1 cellular context compared by ENCODE assay signal in genomic region chr5:98977723-98978122, GRCh38.
TF ChIP-seq lines count a peak whose summit lies in the region.

No MANE protein-coding gene starts in this region.

TF ChIP-seq in H1, 55 proteins besides CTCF, POLR2A, EP300 and RAD21 (continued from another document):
- TF ChIP-seq HDAC2 (IDR thresholded peaks at IDR 0.05; ENCODE audit: borderline replicate concordance in 1 of 2, low read depth in 2 of 2, low read length in 2 of 2) (no peak), ATF3 (IDR thresholded peaks at IDR 0.05; ENCODE audit: insufficient read depth, low read depth, low read length) (no peak), EGR1 (IDR thresholded peaks at IDR 0.05; ENCODE audit: borderline replicate concordance, low read depth, low read length) (no peak), RNF2 (IDR thresholded peaks at IDR 0.05; ENCODE audit: borderline replicate concordance, low read depth, low read length, missing control alignments, poor library complexity, severe bottlenecking) (no peak), BACH1 (IDR thresholded peaks at IDR 0.05; ENCODE audit: low read length) (no peak), YY1 (IDR thresholded peaks at IDR 0.05; ENCODE audit: low read depth, low read length) (no peak), SP4 (IDR thresholded peaks at IDR 0.05; ENCODE audit: low read length) (no peak), NANOG (IDR thresholded peaks at IDR 0.05; ENCODE audit: insufficient read depth, low read depth, low read length, poor library complexity, severe bottlenecking) (no peak), MAX (IDR thresholded peaks at IDR 0.05) (no peak), KDM5A (IDR thresholded peaks at IDR 0.05; ENCODE audit: low read length) (no peak), CREB1 (IDR thresholded peaks at IDR 0.05) (no peak), HDAC6 (IDR thresholded peaks at IDR 0.05; ENCODE audit: low read depth, low read length) (no peak), TAF7 (optimal IDR thresholded peaks at IDR 0.05; ENCODE audit: borderline replicate concordance, low read depth, low read length) (no peak), SAP30 (IDR thresholded peaks at IDR 0.05; ENCODE audit: insufficient read depth, insufficient replicate concordance, low read length) (no peak)
- TF ChIP-seq, protein P1, sequence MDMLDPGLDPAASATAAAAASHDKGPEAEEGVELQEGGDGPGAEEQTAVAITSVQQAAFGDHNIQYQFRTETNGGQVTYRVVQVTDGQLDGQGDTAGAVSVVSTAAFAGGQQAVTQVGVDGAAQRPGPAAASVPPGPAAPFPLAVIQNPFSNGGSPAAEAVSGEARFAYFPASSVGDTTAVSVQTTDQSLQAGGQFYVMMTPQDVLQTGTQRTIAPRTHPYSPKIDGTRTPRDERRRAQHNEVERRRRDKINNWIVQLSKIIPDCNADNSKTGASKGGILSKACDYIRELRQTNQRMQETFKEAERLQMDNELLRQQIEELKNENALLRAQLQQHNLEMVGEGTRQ (IDR thresholded peaks at IDR 0.05; ENCODE audit: low read length) = no peak
- TF ChIP-seq, protein P2, sequence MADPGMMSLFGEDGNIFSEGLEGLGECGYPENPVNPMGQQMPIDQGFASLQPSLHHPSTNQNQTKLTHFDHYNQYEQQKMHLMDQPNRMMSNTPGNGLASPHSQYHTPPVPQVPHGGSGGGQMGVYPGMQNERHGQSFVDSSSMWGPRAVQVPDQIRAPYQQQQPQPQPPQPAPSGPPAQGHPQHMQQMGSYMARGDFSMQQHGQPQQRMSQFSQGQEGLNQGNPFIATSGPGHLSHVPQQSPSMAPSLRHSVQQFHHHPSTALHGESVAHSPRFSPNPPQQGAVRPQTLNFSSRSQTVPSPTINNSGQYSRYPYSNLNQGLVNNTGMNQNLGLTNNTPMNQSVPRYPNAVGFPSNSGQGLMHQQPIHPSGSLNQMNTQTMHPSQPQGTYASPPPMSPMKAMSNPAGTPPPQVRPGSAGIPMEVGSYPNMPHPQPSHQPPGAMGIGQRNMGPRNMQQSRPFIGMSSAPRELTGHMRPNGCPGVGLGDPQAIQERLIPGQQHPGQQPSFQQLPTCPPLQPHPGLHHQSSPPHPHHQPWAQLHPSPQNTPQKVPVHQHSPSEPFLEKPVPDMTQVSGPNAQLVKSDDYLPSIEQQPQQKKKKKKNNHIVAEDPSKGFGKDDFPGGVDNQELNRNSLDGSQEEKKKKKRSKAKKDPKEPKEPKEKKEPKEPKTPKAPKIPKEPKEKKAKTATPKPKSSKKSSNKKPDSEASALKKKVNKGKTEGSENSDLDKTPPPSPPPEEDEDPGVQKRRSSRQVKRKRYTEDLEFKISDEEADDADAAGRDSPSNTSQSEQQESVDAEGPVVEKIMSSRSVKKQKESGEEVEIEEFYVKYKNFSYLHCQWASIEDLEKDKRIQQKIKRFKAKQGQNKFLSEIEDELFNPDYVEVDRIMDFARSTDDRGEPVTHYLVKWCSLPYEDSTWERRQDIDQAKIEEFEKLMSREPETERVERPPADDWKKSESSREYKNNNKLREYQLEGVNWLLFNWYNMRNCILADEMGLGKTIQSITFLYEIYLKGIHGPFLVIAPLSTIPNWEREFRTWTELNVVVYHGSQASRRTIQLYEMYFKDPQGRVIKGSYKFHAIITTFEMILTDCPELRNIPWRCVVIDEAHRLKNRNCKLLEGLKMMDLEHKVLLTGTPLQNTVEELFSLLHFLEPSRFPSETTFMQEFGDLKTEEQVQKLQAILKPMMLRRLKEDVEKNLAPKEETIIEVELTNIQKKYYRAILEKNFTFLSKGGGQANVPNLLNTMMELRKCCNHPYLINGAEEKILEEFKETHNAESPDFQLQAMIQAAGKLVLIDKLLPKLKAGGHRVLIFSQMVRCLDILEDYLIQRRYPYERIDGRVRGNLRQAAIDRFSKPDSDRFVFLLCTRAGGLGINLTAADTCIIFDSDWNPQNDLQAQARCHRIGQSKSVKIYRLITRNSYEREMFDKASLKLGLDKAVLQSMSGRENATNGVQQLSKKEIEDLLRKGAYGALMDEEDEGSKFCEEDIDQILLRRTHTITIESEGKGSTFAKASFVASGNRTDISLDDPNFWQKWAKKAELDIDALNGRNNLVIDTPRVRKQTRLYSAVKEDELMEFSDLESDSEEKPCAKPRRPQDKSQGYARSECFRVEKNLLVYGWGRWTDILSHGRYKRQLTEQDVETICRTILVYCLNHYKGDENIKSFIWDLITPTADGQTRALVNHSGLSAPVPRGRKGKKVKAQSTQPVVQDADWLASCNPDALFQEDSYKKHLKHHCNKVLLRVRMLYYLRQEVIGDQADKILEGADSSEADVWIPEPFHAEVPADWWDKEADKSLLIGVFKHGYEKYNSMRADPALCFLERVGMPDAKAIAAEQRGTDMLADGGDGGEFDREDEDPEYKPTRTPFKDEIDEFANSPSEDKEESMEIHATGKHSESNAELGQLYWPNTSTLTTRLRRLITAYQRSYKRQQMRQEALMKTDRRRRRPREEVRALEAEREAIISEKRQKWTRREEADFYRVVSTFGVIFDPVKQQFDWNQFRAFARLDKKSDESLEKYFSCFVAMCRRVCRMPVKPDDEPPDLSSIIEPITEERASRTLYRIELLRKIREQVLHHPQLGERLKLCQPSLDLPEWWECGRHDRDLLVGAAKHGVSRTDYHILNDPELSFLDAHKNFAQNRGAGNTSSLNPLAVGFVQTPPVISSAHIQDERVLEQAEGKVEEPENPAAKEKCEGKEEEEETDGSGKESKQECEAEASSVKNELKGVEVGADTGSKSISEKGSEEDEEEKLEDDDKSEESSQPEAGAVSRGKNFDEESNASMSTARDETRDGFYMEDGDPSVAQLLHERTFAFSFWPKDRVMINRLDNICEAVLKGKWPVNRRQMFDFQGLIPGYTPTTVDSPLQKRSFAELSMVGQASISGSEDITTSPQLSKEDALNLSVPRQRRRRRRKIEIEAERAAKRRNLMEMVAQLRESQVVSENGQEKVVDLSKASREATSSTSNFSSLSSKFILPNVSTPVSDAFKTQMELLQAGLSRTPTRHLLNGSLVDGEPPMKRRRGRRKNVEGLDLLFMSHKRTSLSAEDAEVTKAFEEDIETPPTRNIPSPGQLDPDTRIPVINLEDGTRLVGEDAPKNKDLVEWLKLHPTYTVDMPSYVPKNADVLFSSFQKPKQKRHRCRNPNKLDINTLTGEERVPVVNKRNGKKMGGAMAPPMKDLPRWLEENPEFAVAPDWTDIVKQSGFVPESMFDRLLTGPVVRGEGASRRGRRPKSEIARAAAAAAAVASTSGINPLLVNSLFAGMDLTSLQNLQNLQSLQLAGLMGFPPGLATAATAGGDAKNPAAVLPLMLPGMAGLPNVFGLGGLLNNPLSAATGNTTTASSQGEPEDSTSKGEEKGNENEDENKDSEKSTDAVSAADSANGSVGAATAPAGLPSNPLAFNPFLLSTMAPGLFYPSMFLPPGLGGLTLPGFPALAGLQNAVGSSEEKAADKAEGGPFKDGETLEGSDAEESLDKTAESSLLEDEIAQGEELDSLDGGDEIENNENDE (IDR thresholded peaks at IDR 0.05; ENCODE audit: insufficient replicate concordance, low read length) = no peak
